Comparison of ENCODE assay signal across 27 cellular contexts in the genomic region with DNA sequence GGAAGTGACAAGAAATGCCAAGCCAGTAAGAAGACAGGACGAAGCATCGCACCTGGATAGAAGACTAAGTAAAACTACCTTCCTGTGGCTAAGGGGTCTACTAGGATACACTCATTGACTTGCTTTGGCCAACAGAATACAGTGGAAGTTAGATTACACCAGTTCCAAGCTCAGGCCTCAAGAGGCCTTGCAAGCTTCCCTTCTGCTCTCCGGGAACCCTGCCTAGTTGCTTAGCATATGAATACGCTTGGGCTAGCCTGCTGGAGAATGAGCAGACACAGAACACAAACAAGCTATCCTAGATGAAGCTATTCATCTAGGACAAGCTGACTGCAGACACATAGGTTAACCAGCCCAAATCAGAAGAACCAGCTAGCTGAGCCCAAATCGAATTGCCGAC.
DNase-seq lines count a peak whose midpoint lies in the region; TF ChIP-seq lines count a peak whose summit lies in the region.
"Had no signal": no experiment of that assay in that cellular context is flagged by ENCODE, and none has a peak within 500 bp of the region (broad histone marks: within the 10 kb centered on the region; RNA-seq: fewer than 3 reads in every experiment).

No MANE protein-coding gene starts in this region.

- no CpG with 5 or more reads among the region's 6 CpGs for WGBS in H9 (ENCODE audit: extremely low coverage, insufficient read length, low lambda C conversion rate)
- 98% methylated on average over 6 of the region's 6 CpGs for WGBS in mesenchymal stem cell

- H3K4me3 ChIP-seq in mesenchymal stem cell (ENCODE audit: insufficient read depth in 1 of 2, low read depth in 1 of 2, low read length in 2 of 2): no peak overlapping the region
- H3K4me3 ChIP-seq: ascending aorta, BLaER1, GM23248, tibial nerve had no signal

- H3T11ph ChIP-seq in H9 (ENCODE audit: low read length): no peak overlapping the region

- H4K5ac ChIP-seq in H9 (ENCODE audit: insufficient read length, low read depth, low read length): no peak overlapping the region

- no peaks in the 10 kb centered on the region; the same call in 1 of the 2 replicates for H3K27me3 ChIP-seq in H9 (ENCODE audit: insufficient read depth, low read length)
- no peaks in the 10 kb centered on the region for H3K27me3 ChIP-seq in mesenchymal stem cell (ENCODE audit: control insufficient read depth in 1 of 2, insufficient read depth in 1 of 2, low read length in 2 of 2)
- H3K27me3 ChIP-seq: ascending aorta, BLaER1, tibial nerve had no signal

- no peak overlapping the region for H3K56ac ChIP-seq in H9 (ENCODE audit: insufficient read length, low read depth, low read length)

- peaks cover 0 to 4% (median 0%) of the 10 kb centered on the region in 3 experiments; a peak in 2 of 7 replicates for H3K36me3 Mint-ChIP-seq in H9 (ENCODE audit: insufficient read depth in 1 of 3, low read depth in 3 of 3)

- H4K8ac ChIP-seq in H9 (replicated peaks; ENCODE audit: insufficient read length, low read depth, low read length): no peak overlapping the region
- no peak overlapping the region for H4K8ac ChIP-seq in mesenchymal stem cell (ENCODE audit: low read length)

- H3K4me2 ChIP-seq in H9 (ENCODE audit: insufficient read depth, insufficient read length, low read length) (peak overlapping the region; percentile 29), mesenchymal stem cell (ENCODE audit: low read length, poor library complexity, severe bottlenecking) (no peak overlapping the region)
- H3K4me2 ChIP-seq: BLaER1 had no signal

- H3K9me3 Mint-ChIP-seq in H9: peaks cover 2 to 5% of the 10 kb centered on the region in 2 experiments; a peak in 3 of 5 replicates

- H4K20me1 ChIP-seq in H9 (ENCODE audit: control insufficient read depth, insufficient read depth, insufficient read length): no peaks in the 10 kb centered on the region
- H4K20me1 ChIP-seq: BLaER1 had no signal

- H3K23ac ChIP-seq in H9 (ENCODE audit: insufficient read length, low read depth, low read length) (no peak overlapping the region), mesenchymal stem cell (ENCODE audit: low read length in 2 of 2) (no peak overlapping the region)

- H2BK5ac ChIP-seq in H9 (ENCODE audit: insufficient read length, low read length) (no peak overlapping the region), mesenchymal stem cell (ENCODE audit: low read depth, low read length, poor library complexity, severe bottlenecking) (no peak overlapping the region)

- peaks cover 0 to 10% of the 10 kb centered on the region in 2 experiments for H3K36me3 ChIP-seq in mesenchymal stem cell (ENCODE audit: control insufficient read depth in 1 of 2, insufficient read depth in 2 of 2, low read depth in 1 of 2, low read length in 2 of 2)
- H3K36me3 ChIP-seq: ascending aorta, BLaER1, tibial nerve had no signal

- H2BK120ac ChIP-seq in H9 (ENCODE audit: low read depth, low read length, poor library complexity, severe bottlenecking) (no peak overlapping the region), mesenchymal stem cell (ENCODE audit: low read depth, low read length) (no peak overlapping the region)

- no peak overlapping the region; a peak in 1 of 5 replicates for H3K4me3 Mint-ChIP-seq in H9

- H4K91ac ChIP-seq in H9 (ENCODE audit: insufficient read length, low read depth, low read length) (no peak overlapping the region), mesenchymal stem cell (ENCODE audit: low read length) (no peak overlapping the region)

- H3K18ac ChIP-seq in H9 (ENCODE audit: insufficient read length, low read depth, low read length) (no peak overlapping the region), mesenchymal stem cell (ENCODE audit: low read depth in 1 of 2, low read length in 2 of 2) (no peak overlapping the region)

- DNase-seq in H9: peak; percentile 81
- peak; percentile 34 for DNase-seq in cerebellar cortex (ENCODE audit: low spot score)
- peak; percentile 56 for DNase-seq in iPS-NIHi11 (ENCODE audit: low spot score)
- peak in 3 of 49 donors; percentile 19 to 32 (median 30) for DNase-seq in substantia nigra (lab: John Stamatoyannopoulos, UW)
- DNase-seq in GM13976 (ENCODE audit: low spot score): no peak
- DNase-seq in mesenchymal stem cell: no peak
- DNase-seq in NCI-H69 (lab: John Stamatoyannopoulos, UW): no peak
- DNase-seq: activated CD4-positive, alpha-beta T cell treated with anti-CD3 and anti-CD28 coated beads, Interleukin-2, amount 50 U/mL, for 48 hours; activated CD4-positive, CD25-positive, alpha-beta regulatory T cell treated with anti-CD3 and anti-CD28 coated beads, Interleukin-2, amount 50 U/mL, for 72 hours; activated gamma-delta T cell treated with Interleukin-2 at 50 U/mL for 16 hours; activated T-cell treated with anti-CD3 and anti-CD28 coated beads, Interleukin-2, amount 50 U/mL, for 48 hours; cortex of kidney; GM23248; Kasumi-1; left colon; mammary epithelial cell; NCI-H1417; NCI-H2029; NCI-H526 treated with DMSO at 0.1 percent for 48 hours; SHP77 treated with DMSO at 0.1 percent for 48 hours; stimulated activated CD4-positive, alpha-beta T cell treated with anti-CD3 and anti-CD28 coated beads, Interleukin-12 subunit alpha, Interleukin-12 subunit beta, amount 100 ng/mL, for 4 hours; stimulated activated CD4-positive, alpha-beta T cell treated with anti-CD3 and anti-CD28 coated beads, Interleukin-2, amount 100 ng/mL, for 48 hours; T-helper 2 cell had no signal

- H2BK12ac ChIP-seq in H9 (ENCODE audit: insufficient read length, low read depth, low read length): no peak overlapping the region
- H2BK12ac ChIP-seq in mesenchymal stem cell (ENCODE audit: low read length in 2 of 2): no peak overlapping the region

- no peak for TF ChIP-seq CTCF in H9 (conservative IDR thresholded peaks at IDR 0.05)
- no peak for TF ChIP-seq CTCF in GM13976 (IDR thresholded peaks at IDR 0.05; ENCODE audit: borderline replicate concordance, control extremely low read depth, extremely low read depth, insufficient read depth, missing control alignments)

- H2AFZ ChIP-seq in H9 (ENCODE audit: low read length): no peak overlapping the region
- no peak overlapping the region for H2AFZ ChIP-seq in mesenchymal stem cell (ENCODE audit: low read depth, low read length)
- H2AFZ ChIP-seq: GM23248 had no signal

- H3K9ac ChIP-seq in H9 (ENCODE audit: extremely low read depth, insufficient read length, low read length) (no peak overlapping the region), mesenchymal stem cell (ENCODE audit: low read length) (no peak overlapping the region)
- H3K9ac ChIP-seq: BLaER1, GM23248 had no signal

- no peak overlapping the region for H2BK15ac ChIP-seq in H9 (ENCODE audit: low read depth, low read length)
- H2BK15ac ChIP-seq in mesenchymal stem cell (ENCODE audit: low read depth, poor library complexity, severe bottlenecking): no peak overlapping the region

- H3K27ac ChIP-seq in H9 (ENCODE audit: insufficient read length, low read depth, low read length) (no peak overlapping the region), substantia nigra (ENCODE audit: low read depth, low read length, poor library complexity, severe bottlenecking) (peak overlapping the region; percentile 5), mesenchymal stem cell (ENCODE audit: low read length, poor library complexity, severe bottlenecking) (no peak overlapping the region)
- H3K27ac ChIP-seq: ascending aorta, BLaER1, GM23248, tibial nerve had no signal

- no peaks in the 10 kb centered on the region for H3K79me2 ChIP-seq in H9 (ENCODE audit: insufficient read depth, low read length)

- no peaks in the 10 kb centered on the region for H3K79me1 ChIP-seq in H9 (ENCODE audit: insufficient read depth, low read depth, low read length, poor library complexity, severe bottlenecking)
- peaks cover 29% of the 10 kb centered on the region for H3K79me1 ChIP-seq in mesenchymal stem cell (replicated peaks; ENCODE audit: low read length, poor library complexity, severe bottlenecking)

- H3K14ac ChIP-seq in H9 (ENCODE audit: insufficient read depth, low read length): no peak overlapping the region
- no peak overlapping the region for H3K14ac ChIP-seq in mesenchymal stem cell (ENCODE audit: low read length in 2 of 2)

- no peak overlapping the region for H2BK20ac ChIP-seq in H9 (ENCODE audit: low read depth, low read length, poor library complexity, severe bottlenecking)

- H3K9me3 ChIP-seq in H9 (ENCODE audit: control insufficient read depth, low read depth, low read length) (no peaks in the 10 kb centered on the region), mesenchymal stem cell (ENCODE audit: control insufficient read depth, low read length) (no peaks in the 10 kb centered on the region)
- H3K9me3 ChIP-seq: ascending aorta, BLaER1, tibial nerve had no signal

- peaks cover 22% of the 10 kb centered on the region in 2 experiments for H3K4me1 Mint-ChIP-seq in H9

- no peaks in the 10 kb centered on the region for H3K23me2 ChIP-seq in H9 (ENCODE audit: insufficient read length, low read depth, low read length, poor library complexity, severe bottlenecking)

- in situ Hi-C loops in GM13976 (cut with MboI; ENCODE audit: low sequenced_read_pairs, unreplicated experiment): no loop called here

- H3K27ac Mint-ChIP-seq in H9: peak overlapping the region in 2 of 3 experiments; percentile 56 to 92; a peak in 4 of 7 replicates
- H3K27ac Mint-ChIP-seq: progenitor cell of endocrine pancreas had no signal

- H3K4ac ChIP-seq in H9 (ENCODE audit: low read depth, low read length) (no peak overlapping the region), mesenchymal stem cell (ENCODE audit: low read depth in 1 of 2, low read length in 2 of 2) (no peak overlapping the region)

- H3K4me1 ChIP-seq in H9 (ENCODE audit: insufficient read depth, low read length) (peaks cover 9% of the 10 kb centered on the region; the same call in 1 of the 2 replicates), mesenchymal stem cell (ENCODE audit: control insufficient read depth, insufficient read depth, low read depth, low read length) (peaks cover 20% of the 10 kb centered on the region)
- H3K4me1 ChIP-seq: BLaER1, tibial nerve had no signal

- H2AK5ac ChIP-seq in H9 (ENCODE audit: insufficient read length, low read length): no peak overlapping the region
- no peak overlapping the region for H2AK5ac ChIP-seq in mesenchymal stem cell (ENCODE audit: low read length, severe bottlenecking)

- peaks cover 31% of the 10 kb centered on the region for H3K27me3 Mint-ChIP-seq in H9 (ENCODE audit: low read depth)

Comparison
In these comparisons a context has a peak if more than half of its experiments do, and no peak if none do; other contexts are left out.
1. DNase-seq: peak in H9 (single experiment), cerebellar cortex (single experiment) and iPS-NIHi11 (single experiment); none in GM13976 (single experiment), mesenchymal stem cell (single experiment) and NCI-H69 (single experiment).